Comparison of ENCODE assay signal across 21 cellular contexts in genomic region chr4:61406677-61407076, GRCh38.
DNase-seq lines count a peak whose midpoint lies in the region; FAIRE-seq lines count a peak whose summit lies in the region.
"Had no signal": no experiment of that assay in that cellular context is flagged by ENCODE, and none has a peak within 500 bp of the region (broad histone marks: within the 10 kb centered on the region; RNA-seq: fewer than 3 reads in every experiment).

No MANE protein-coding gene starts in this region.

- H3K4me3 ChIP-seq in small intestine (ENCODE audit: low read depth in 1 of 2, low read length in 2 of 2) = no peak overlapping the region
- H3K4me3 ChIP-seq: GM12878, GM23338, K562, SJSA1 had no signal

- H3K4me1 ChIP-seq in small intestine (ENCODE audit: control insufficient read depth in 2 of 2, insufficient read depth in 1 of 2, low read depth in 1 of 2, low read length in 1 of 2) = no peaks in the 10 kb centered on the region
- H3K4me1 ChIP-seq: BE2C, Caco-2, SJSA1 had no signal

- DNase-seq in NCI-H748 (lab: John Stamatoyannopoulos, UW; ENCODE audit: unreplicated experiment) (peak; percentile 41), NCI-H748 treated with DMSO at 0.1 percent for 48 hours (lab: John Stamatoyannopoulos, UW) (no peak), NCI-H146 treated with DMSO at 0.1 percent for 48 hours (lab: John Stamatoyannopoulos, UW; ENCODE audit: unreplicated experiment) (peak; percentile 52), SW480 (ENCODE audit: low spot score) (peak; percentile 2), small intestine (peak; percentile 7), T-helper 1 cell (no peak)
- no peak for DNase-seq in activated CD8-positive, alpha-beta memory T cell treated with anti-CD3 and anti-CD28 coated beads for 24 hours
- no peak for DNase-seq in activated T-cell treated with anti-CD3 and anti-CD28 coated beads, Interleukin-2, amount 50 U/mL, for 48 hours
- DNase-seq: BE2C; Caco-2; CD4-positive, CD25-positive, alpha-beta regulatory T cell; EL; HCEC 1CT; NCI-H1105 treated with DMSO at 0.1 percent for 48 hours; NCI-H187; NCI-H2171; NCI-H446 had no signal

- no peaks in the 10 kb centered on the region for H3K27me3 ChIP-seq in small intestine (ENCODE audit: control insufficient read depth in 2 of 2, insufficient read depth in 2 of 2, low read length in 2 of 2)
- H3K27me3 ChIP-seq: BE2C, SJSA1 had no signal

- H3K27ac ChIP-seq in small intestine (ENCODE audit: low read depth in 1 of 2, low read length in 1 of 2) = no peak overlapping the region
- H3K27ac ChIP-seq: SJSA1 had no signal

- no peaks in the 10 kb centered on the region for H3K9me3 ChIP-seq in small intestine (ENCODE audit: control insufficient read depth, low read depth)
- H3K9me3 ChIP-seq: BE2C, Caco-2, SJSA1 had no signal

- FAIRE-seq in small intestine (lab: Jason Lieb, UNC) = no peak
- FAIRE-seq: GM12878, K562 had no signal

- H3K36me3 ChIP-seq in small intestine (ENCODE audit: control insufficient read depth in 2 of 2, insufficient read depth in 2 of 2, low read length in 2 of 2) = no peaks in the 10 kb centered on the region
- H3K36me3 ChIP-seq: BE2C, SJSA1 had no signal

- WGBS in small intestine, 3 donors = 13 to 52% (median 15%) methylated on average over 2 of the region's 2 CpGs

Comparison
In these comparisons a context has a peak if more than half of its experiments do, and no peak if none do; other contexts are left out.
1. DNase-seq: peak in NCI-H748 (single experiment), NCI-H146 treated with DMSO at 0.1 percent for 48 hours (single experiment), SW480 (single experiment) and small intestine (single experiment); none in NCI-H748 treated with DMSO at 0.1 percent for 48 hours (single experiment), activated CD8-positive, alpha-beta memory T cell treated with anti-CD3 and anti-CD28 coated beads for 24 hours (single experiment), T-helper 1 cell (0 of 5) and activated T-cell treated with anti-CD3 and anti-CD28 coated beads, Interleukin-2, amount 50 U/mL, for 48 hours (0 of 2).